Comparison of ENCODE assay signal across 24 cellular contexts in the genomic region with DNA sequence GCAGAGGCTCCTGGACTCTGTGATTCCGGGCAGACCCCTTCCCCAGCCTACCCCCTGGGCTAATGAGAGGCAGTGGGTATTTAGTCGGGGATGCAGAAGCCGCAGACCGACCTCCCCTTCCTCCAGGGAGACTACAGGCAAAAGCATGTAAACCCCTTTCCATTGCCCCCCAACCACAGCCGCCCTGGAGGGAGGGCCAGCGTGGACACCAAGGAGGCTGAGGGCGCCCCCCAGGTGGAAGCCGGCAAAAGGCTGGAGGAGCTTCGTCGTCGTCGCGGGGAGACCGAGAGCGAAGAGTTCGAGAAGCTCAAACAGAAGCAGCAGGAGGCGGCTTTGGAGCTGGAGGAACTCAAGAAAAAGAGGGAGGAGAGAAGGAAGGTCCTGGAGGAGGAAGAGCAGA.
"Had no signal": no experiment of that assay in that cellular context is flagged by ENCODE, and none has a peak within 500 bp of the region (broad histone marks: within the 10 kb centered on the region; RNA-seq: fewer than 3 reads in every experiment).

No MANE protein-coding gene starts in this region.

- H3K27me3 Mint-ChIP-seq: activated CD4-positive, alpha-beta T cell treated with anti-CD3 and anti-CD28 coated beads, Interleukin-2, amount 10 ng/mL, durations not matched to agents 7 days and 5 days; activated CD8-positive, alpha-beta T cell treated with anti-CD3 and anti-CD28 coated beads for 36 hours; activated naive CD8-positive, alpha-beta T cell; stimulated activated naive CD8-positive, alpha-beta T cell treated with anti-CD3 and anti-CD28 coated beads, Interleukin-15, Interleukin-2, amounts not matched to agents 100 ng/mL and 50 ng/mL, for 24 hours had no signal

- ATAC-seq: activated CD4-positive, CD25-positive, alpha-beta regulatory T cell treated with anti-CD3 and anti-CD28 coated beads, Interleukin-2, amount 50 U/mL, for 24 hours; activated CD8-positive, alpha-beta T cell treated with anti-CD3 and anti-CD28 coated beads for 36 hours; natural killer cell; psoas muscle; right cardiac atrium had no signal

- H3K36me3 ChIP-seq: breast epithelium, colonic mucosa, ovary, uterus had no signal

- H3K27ac ChIP-seq: adrenal gland, breast epithelium, colonic mucosa, dorsolateral prefrontal cortex, left ventricle myocardium inferior, ovary, psoas muscle, uterus had no signal

- H3K36me3 Mint-ChIP-seq: activated naive CD8-positive, alpha-beta T cell; immature natural killer cell; natural killer cell had no signal

- H3K9me3 ChIP-seq: adrenal gland, breast epithelium, colonic mucosa, left ventricle myocardium inferior, ovary, psoas muscle, tibial nerve, uterus had no signal

- H3K4me1 ChIP-seq: adrenal gland, breast epithelium, colonic mucosa, left ventricle myocardium inferior, psoas muscle, uterus had no signal

- H3K4me3 Mint-ChIP-seq: activated CD4-positive, alpha-beta T cell treated with anti-CD3 and anti-CD28 coated beads, Interleukin-2, amount 10 ng/mL, durations not matched to agents 7 days and 5 days; activated CD8-positive, alpha-beta T cell treated with anti-CD3 and anti-CD28 coated beads for 36 hours; activated naive CD8-positive, alpha-beta T cell; central memory CD8-positive, alpha-beta T cell; immature natural killer cell; mesothelial cell of epicardium; natural killer cell; stimulated activated naive CD8-positive, alpha-beta T cell treated with anti-CD3 and anti-CD28 coated beads, Interleukin-15, Interleukin-2, amounts not matched to agents 100 ng/mL and 50 ng/mL, for 24 hours; T-helper 1 cell treated with Interleukin-12 subunit alpha and Interleukin-12 subunit beta and Interleukin-4 antibody, amounts not matched to agents 30 μg/mL and 1 μg/mL, for 36 hours had no signal

- DNase-seq: activated CD4-positive, alpha-beta T cell treated with anti-CD3 and anti-CD28 coated beads, Interleukin-2, amount 10 ng/mL, durations not matched to agents 7 days and 5 days; activated CD8-positive, alpha-beta T cell treated with anti-CD3 and anti-CD28 coated beads for 36 hours; activated gamma-delta T cell treated with Interleukin-2 at 50 U/mL for 16 hours; adrenal gland; colonic mucosa; dorsolateral prefrontal cortex; immature natural killer cell; kidney glomerular epithelial cell; left ventricle myocardium inferior; natural killer cell; ovary; psoas muscle; right cardiac atrium; stimulated activated CD4-positive, alpha-beta T cell treated with anti-CD3 and anti-CD28 coated beads, Interleukin-1b, Interleukin-23, amount 100 ng/mL, for 48 hours; substantia nigra; uterus had no signal

- H3K4me1 Mint-ChIP-seq: central memory CD8-positive, alpha-beta T cell; immature natural killer cell; natural killer cell had no signal

- H3K27ac Mint-ChIP-seq: activated CD8-positive, alpha-beta T cell treated with anti-CD3 and anti-CD28 coated beads for 36 hours; activated naive CD8-positive, alpha-beta T cell; mesothelial cell of epicardium; natural killer cell; stimulated activated naive CD8-positive, alpha-beta T cell treated with anti-CD3 and anti-CD28 coated beads, Interleukin-15, Interleukin-2, amounts not matched to agents 100 ng/mL and 50 ng/mL, for 24 hours; T-helper 1 cell treated with Interleukin-12 subunit alpha and Interleukin-12 subunit beta and Interleukin-4 antibody, amounts not matched to agents 30 μg/mL and 1 μg/mL, for 36 hours had no signal

- H3K27me3 ChIP-seq: adrenal gland, breast epithelium, colonic mucosa, dorsolateral prefrontal cortex, ovary, tibial nerve, uterus had no signal

- H3K9me3 Mint-ChIP-seq: activated CD4-positive, alpha-beta T cell treated with anti-CD3 and anti-CD28 coated beads, Interleukin-2, amount 10 ng/mL, durations not matched to agents 7 days and 5 days; activated CD8-positive, alpha-beta T cell treated with anti-CD3 and anti-CD28 coated beads for 36 hours; central memory CD8-positive, alpha-beta T cell; immature natural killer cell; natural killer cell; stimulated activated naive CD8-positive, alpha-beta T cell treated with anti-CD3 and anti-CD28 coated beads, Interleukin-15, Interleukin-2, amounts not matched to agents 100 ng/mL and 50 ng/mL, for 24 hours; T-helper 1 cell treated with Interleukin-12 subunit alpha and Interleukin-12 subunit beta and Interleukin-4 antibody, amounts not matched to agents 30 μg/mL and 1 μg/mL, for 36 hours had no signal

- H3K4me3 ChIP-seq: adrenal gland, breast epithelium, colonic mucosa, dorsolateral prefrontal cortex, left ventricle myocardium inferior, ovary, psoas muscle, tibial nerve, uterus had no signal
